Comparison of ENCODE assay signal across 17 cellular contexts in genomic region chr9:34145165-34145564, GRCh38. TPM values are rescaled to one million over a fixed set of nuclear protein-coding genes. Genes with fewer than 3 reads are reported as not detected.
DNase-seq lines count a peak whose midpoint lies in the region; ATAC-seq and TF ChIP-seq lines count a peak whose summit lies in the region.
"Had no signal": no experiment of that assay in that cellular context is flagged by ENCODE, and none has a peak within 500 bp of the region (broad histone marks: within the 10 kb centered on the region; RNA-seq: fewer than 3 reads in every experiment).

No MANE protein-coding gene starts in this region.

- peaks cover 15% of the 10 kb centered on the region in 2 donors for H3K4me1 Mint-ChIP-seq in natural killer cell
- H3K4me1 Mint-ChIP-seq: activated B cell treated with CpG ODN at 0.5 μM for 24 hours, naive B cell had no signal

- WGBS in prostate gland = 59% methylated on average over 3 of the region's 3 CpGs

- peak; percentile 44 to 91 (median 83) for ATAC-seq in natural killer cell
- ATAC-seq: left lobe of liver had no signal

- H3K9me3 Mint-ChIP-seq in natural killer cell = no peaks in the 10 kb centered on the region
- H3K9me3 Mint-ChIP-seq: activated B cell treated with CpG ODN at 0.5 μM for 24 hours; CD4-positive, alpha-beta T cell had no signal

- H3K27ac ChIP-seq in prostate gland = no peak overlapping the region
- H3K27ac ChIP-seq: thoracic aorta had no signal

- H3K4me3 ChIP-seq in prostate gland = no peak overlapping the region
- H3K4me3 ChIP-seq: MG63, thoracic aorta had no signal

- H3K36me3 Mint-ChIP-seq in natural killer cell = no peaks in the 10 kb centered on the region

- H3K4me3 Mint-ChIP-seq in natural killer cell = peak overlapping the region; percentile 57
- H3K4me3 Mint-ChIP-seq: activated B cell treated with CpG ODN at 0.5 μM for 24 hours; activated naive CD8-positive, alpha-beta T cell; CD4-positive, alpha-beta T cell had no signal

- H3K9me3 ChIP-seq in prostate gland = no peaks in the 10 kb centered on the region
- H3K9me3 ChIP-seq: MG63, thoracic aorta had no signal

- intact Hi-C loops in natural killer cell (cut with micrococcal nuclease) (no loop called here), prostate gland (cut with DNase I) (no loop called here)

- peak overlapping the region; percentile 36 to 76 for H3K27ac Mint-ChIP-seq in natural killer cell
- H3K27ac Mint-ChIP-seq: activated B cell treated with CpG ODN at 0.5 μM for 24 hours; activated naive CD8-positive, alpha-beta T cell; CD4-positive, alpha-beta T cell had no signal

- no peaks in the 10 kb centered on the region for H3K36me3 ChIP-seq in prostate gland
- H3K36me3 ChIP-seq: MG63, thoracic aorta had no signal

- no peaks in the 10 kb centered on the region for H3K27me3 Mint-ChIP-seq in natural killer cell (ENCODE audit: low read depth in 2 of 2)
- H3K27me3 Mint-ChIP-seq: activated naive CD8-positive, alpha-beta T cell; CD4-positive, alpha-beta T cell had no signal

- no peak for TF ChIP-seq POLR2A in prostate gland (IDR thresholded peaks at IDR 0.05)

- no peaks in the 10 kb centered on the region for H3K4me1 ChIP-seq in prostate gland (replicated peaks)

- DNase-seq in EH (ENCODE audit: low read depth) = peak; percentile 51
- peak; percentile 41 for DNase-seq in HT1080 (ENCODE audit: low read depth)
- peak; percentile 57 for DNase-seq in astrocyte of the hippocampus (ENCODE audit: low read depth, low spot score)
- DNase-seq in natural killer cell = no peak
- no peak for DNase-seq in dedifferentiated amniotic fluid mesenchymal stem cell (ENCODE audit: extremely low spot score)
- DNase-seq in prostate gland (ENCODE audit: low spot score) = no peak
- no peak for DNase-seq in activated CD4-positive, CD25-positive, alpha-beta regulatory T cell (lab: John Stamatoyannopoulos, UW)
- DNase-seq: activated B cell treated with CpG ODN at 0.5 μM for 24 hours; activated CD8-positive, alpha-beta memory T cell treated with anti-CD3 and anti-CD28 coated beads, Interleukin-2, amount 50 U/mL, for 48 hours; CD4-positive, alpha-beta T cell; MG63; naive B cell; NCI-H2171 treated with DMSO at 0.1 percent for 48 hours; retina had no signal

- H3K27me3 ChIP-seq in prostate gland (replicated peaks; ENCODE audit: insufficient read depth) = no peaks in the 10 kb centered on the region
- H3K27me3 ChIP-seq: MG63 had no signal

- no peak for TF ChIP-seq CTCF in natural killer cell (IDR thresholded peaks at IDR 0.05)
- no peak for TF ChIP-seq CTCF in prostate gland (IDR thresholded peaks at IDR 0.05)

RNA-seq across cellular contexts. Expression of gene DCAF12, which starts 18.7 kb away (rescaled TPM):
- 25.1 and 29.2 TPM in 2 replicates for total RNA-seq in HT1080 (2014; rRNA removed; shearing (Covaris generic))
- polyA plus RNA-seq in HT1080 (2015; cell fraction: cytosol; rRNA removed) = 34.4 and 40.1 TPM in 2 replicates
- 26.1 and 27.5 TPM in 2 replicates for polyA plus RNA-seq in HT1080 (2015; cell fraction: nucleus; rRNA removed)
- total RNA-seq in natural killer cell (10 to 100 TPM; 14.9 to 24.3 (median 21.3) TPM), prostate gland (100 to 1,000 TPM in 1 of 2 donors, 10 to 100 TPM in 1; 30.6 to 100 TPM)

RNA-seq across cellular contexts. Expression of gene UBAP1, which starts 33.7 kb away (rescaled TPM):
- total RNA-seq in HT1080 (2014; rRNA removed; shearing (Covaris generic)) = 21.7 and 28.5 TPM in 2 replicates
- 32.8 and 33.0 TPM in 2 replicates for polyA plus RNA-seq in HT1080 (2015; cell fraction: cytosol; rRNA removed)
- 17.0 and 20.2 TPM in 2 replicates for polyA plus RNA-seq in HT1080 (2015; cell fraction: nucleus; rRNA removed)
- total RNA-seq in natural killer cell (10 to 100 TPM; 43.6 to 59.3 (median 49.7) TPM), prostate gland (10 to 100 TPM; 38.3 to 72.2 TPM)

Comparison
In these comparisons a context has a peak if more than half of its experiments do, and no peak if none do; other contexts are left out.
1. DNase-seq: peak in EH (single experiment), HT1080 (single experiment) and astrocyte of the hippocampus (single experiment); none in natural killer cell (single experiment), dedifferentiated amniotic fluid mesenchymal stem cell (single experiment), prostate gland (single experiment) and activated CD4-positive, CD25-positive, alpha-beta regulatory T cell (0 of 4).